ENCODE assay signal across 8 cellular contexts in genomic region chr4:6988016-6988715, GRCh38. TPM values are rescaled to one million over a fixed set of nuclear protein-coding genes. Genes with fewer than 3 reads are reported as not detected.
A peak's percentile ranks its signal among the peaks of the same experiment; 100 is the strongest.
DNase-seq lines count a peak whose midpoint lies in the region; ATAC-seq, FAIRE-seq and TF ChIP-seq lines count a peak whose summit lies in the region.

No MANE protein-coding gene starts in this region.

- TF ChIP-seq CTCF in testis (IDR thresholded peaks at IDR 0.05): no peak

- peaks cover 55% of the 10 kb centered on the region for H3K4me1 ChIP-seq in testis

- peak overlapping the region; percentile 44 to 95 for H3K27ac ChIP-seq in testis

- peak overlapping the region; percentile 84 to 89 for H3K4me3 ChIP-seq in testis

- DNase-seq in activated CD8-positive, alpha-beta memory T cell treated with anti-CD3 and anti-CD28 coated beads for 24 hours: peak; percentile 57
- no peak for DNase-seq in activated CD8-positive, alpha-beta memory T cell treated with anti-CD3 and anti-CD28 coated beads, Interleukin-2, amount 50 U/mL, for 4 hours
- no peak for DNase-seq in activated T-helper 2 cell treated with anti-CD3 and anti-CD28 coated beads, Interferon-gamma antibody, Interleukin-2, Interleukin-4, amounts not matched to agents 10 μg/mL and 5 μg/mL and 100 μg/mL, durations not matched to agents 14 hours and 24 hours and 36 hours (ENCODE audit: low spot score)
- no peak for DNase-seq in immature natural killer cell
- peak; percentile 59 for DNase-seq in testis
- DNase-seq in stimulated activated CD4-positive, alpha-beta T cell treated with anti-CD3 and anti-CD28 coated beads, Interleukin-4, amount 100 ng/mL, for 4 hours: no peak
- no peak for DNase-seq in HTR-8/SVneo (ENCODE audit: insufficient read length, low spot score)

- ATAC-seq in HG02588 (IDR thresholded peaks at IDR 0.05; ENCODE audit: unreplicated experiment): no peak

- no peak for FAIRE-seq in HTR-8/SVneo (lab: Jason Lieb, UNC)

- no peak overlapping the region for H3K27ac Mint-ChIP-seq in activated T-helper 2 cell treated with anti-CD3 and anti-CD28 coated beads, Interferon-gamma antibody, Interleukin-2, Interleukin-4, amounts not matched to agents 10 μg/mL and 5 μg/mL and 100 μg/mL, durations not matched to agents 14 hours and 24 hours and 36 hours
- H3K27ac Mint-ChIP-seq in immature natural killer cell: peak overlapping the region in 5 of 6 donors; percentile 86 to 97 (median 93)

- intact Hi-C loops in activated T-helper 2 cell treated with anti-CD3 and anti-CD28 coated beads, Interferon-gamma antibody, Interleukin-2, Interleukin-4, amounts not matched to agents 10 μg/mL and 5 μg/mL and 100 μg/mL, durations not matched to agents 14 hours and 24 hours and 36 hours (cut with micrococcal nuclease): loop anchor here (5.0 kb wide), 2 partner anchors 61 to 276 kb away; no protein-coding TSS in a partner anchor
- intact Hi-C loops in testis (cut with DNase I; ENCODE audit: low total_unique reads): loop anchor here (5.0 kb wide), 1 partner anchor 81 kb away; the partner anchor contains the start of gene TBC1D14

- no peaks in the 10 kb centered on the region for H3K36me3 ChIP-seq in testis (ENCODE audit: low read depth, missing control alignments)

- H3K4me1 Mint-ChIP-seq in activated T-helper 2 cell treated with anti-CD3 and anti-CD28 coated beads, Interferon-gamma antibody, Interleukin-2, Interleukin-4, amounts not matched to agents 10 μg/mL and 5 μg/mL and 100 μg/mL, durations not matched to agents 14 hours and 24 hours and 36 hours (ENCODE audit: low read depth): peaks cover 66% of the 10 kb centered on the region
- peaks cover 56 to 75% of the 10 kb centered on the region in 2 donors for H3K4me1 Mint-ChIP-seq in immature natural killer cell

- no peaks in the 10 kb centered on the region for H3K9me3 Mint-ChIP-seq in activated T-helper 2 cell treated with anti-CD3 and anti-CD28 coated beads, Interferon-gamma antibody, Interleukin-2, Interleukin-4, amounts not matched to agents 10 μg/mL and 5 μg/mL and 100 μg/mL, durations not matched to agents 14 hours and 24 hours and 36 hours
- H3K9me3 Mint-ChIP-seq in immature natural killer cell: no peaks in the 10 kb centered on the region

- 38 to 40% methylated on average over 13 of the region's 13 CpGs for WGBS in testis, 2 donors

- H3K9me3 ChIP-seq in testis: no peaks in the 10 kb centered on the region

- no peaks in the 10 kb centered on the region for H3K27me3 ChIP-seq in testis

- no peaks in the 10 kb centered on the region for H3K27me3 Mint-ChIP-seq in activated T-helper 2 cell treated with anti-CD3 and anti-CD28 coated beads, Interferon-gamma antibody, Interleukin-2, Interleukin-4, amounts not matched to agents 10 μg/mL and 5 μg/mL and 100 μg/mL, durations not matched to agents 14 hours and 24 hours and 36 hours (ENCODE audit: low read depth)
- peaks cover 1 to 3% (median 2%) of the 10 kb centered on the region in 3 donors for H3K27me3 Mint-ChIP-seq in immature natural killer cell (ENCODE audit: low read depth in 3 of 3)

- no peak for TF ChIP-seq POLR2A in testis (IDR thresholded peaks at IDR 0.05)

- peak overlapping the region; percentile 98 for H3K4me3 Mint-ChIP-seq in activated T-helper 2 cell treated with anti-CD3 and anti-CD28 coated beads, Interferon-gamma antibody, Interleukin-2, Interleukin-4, amounts not matched to agents 10 μg/mL and 5 μg/mL and 100 μg/mL, durations not matched to agents 14 hours and 24 hours and 36 hours (ENCODE audit: low read depth)
- H3K4me3 Mint-ChIP-seq in immature natural killer cell: peak overlapping the region; percentile 88 to 98 (median 92)

- H3K36me3 Mint-ChIP-seq in activated T-helper 2 cell treated with anti-CD3 and anti-CD28 coated beads, Interferon-gamma antibody, Interleukin-2, Interleukin-4, amounts not matched to agents 10 μg/mL and 5 μg/mL and 100 μg/mL, durations not matched to agents 14 hours and 24 hours and 36 hours (ENCODE audit: low read depth): peaks cover 8% of the 10 kb centered on the region
- H3K36me3 Mint-ChIP-seq in immature natural killer cell: no peaks in the 10 kb centered on the region

RNA-seq across cellular contexts. Expression of gene TADA2B, which starts 55.0 kb away (rescaled TPM):
- total RNA-seq in activated T-helper 2 cell treated with anti-CD3 and anti-CD28 coated beads, Interferon-gamma antibody, Interleukin-2, Interleukin-4, amounts not matched to agents 10 μg/mL and 5 μg/mL and 100 μg/mL, durations not matched to agents 14 hours and 24 hours and 36 hours: 12.9 and 13.3 TPM in 2 replicates
- polyA plus RNA-seq in immature natural killer cell (1 to 10 TPM; 2.1 to 3.9 (median 3.0) TPM), testis (ENCODE audit: insufficient read depth, low read depth, low replicate concordance) (34.5 TPM)
- total RNA-seq in testis: 10 to 100 TPM; 42.2 to 47.6 TPM

Comparison
In these comparisons a context has a peak if more than half of its experiments do, and no peak if none do; other contexts are left out.
1. DNase-seq: peak in activated CD8-positive, alpha-beta memory T cell treated with anti-CD3 and anti-CD28 coated beads for 24 hours (single experiment) and testis (single experiment); none in activated CD8-positive, alpha-beta memory T cell treated with anti-CD3 and anti-CD28 coated beads, Interleukin-2, amount 50 U/mL, for 4 hours (single experiment), activated T-helper 2 cell treated with anti-CD3 and anti-CD28 coated beads, Interferon-gamma antibody, Interleukin-2, Interleukin-4, amounts not matched to agents 10 μg/mL and 5 μg/mL and 100 μg/mL, durations not matched to agents 14 hours and 24 hours and 36 hours (single experiment), immature natural killer cell (0 of 3), stimulated activated CD4-positive, alpha-beta T cell treated with anti-CD3 and anti-CD28 coated beads, Interleukin-4, amount 100 ng/mL, for 4 hours (0 of 2) and HTR-8/SVneo (single experiment).